ENCODE assay signal across 1 cellular context in the genomic region with DNA sequence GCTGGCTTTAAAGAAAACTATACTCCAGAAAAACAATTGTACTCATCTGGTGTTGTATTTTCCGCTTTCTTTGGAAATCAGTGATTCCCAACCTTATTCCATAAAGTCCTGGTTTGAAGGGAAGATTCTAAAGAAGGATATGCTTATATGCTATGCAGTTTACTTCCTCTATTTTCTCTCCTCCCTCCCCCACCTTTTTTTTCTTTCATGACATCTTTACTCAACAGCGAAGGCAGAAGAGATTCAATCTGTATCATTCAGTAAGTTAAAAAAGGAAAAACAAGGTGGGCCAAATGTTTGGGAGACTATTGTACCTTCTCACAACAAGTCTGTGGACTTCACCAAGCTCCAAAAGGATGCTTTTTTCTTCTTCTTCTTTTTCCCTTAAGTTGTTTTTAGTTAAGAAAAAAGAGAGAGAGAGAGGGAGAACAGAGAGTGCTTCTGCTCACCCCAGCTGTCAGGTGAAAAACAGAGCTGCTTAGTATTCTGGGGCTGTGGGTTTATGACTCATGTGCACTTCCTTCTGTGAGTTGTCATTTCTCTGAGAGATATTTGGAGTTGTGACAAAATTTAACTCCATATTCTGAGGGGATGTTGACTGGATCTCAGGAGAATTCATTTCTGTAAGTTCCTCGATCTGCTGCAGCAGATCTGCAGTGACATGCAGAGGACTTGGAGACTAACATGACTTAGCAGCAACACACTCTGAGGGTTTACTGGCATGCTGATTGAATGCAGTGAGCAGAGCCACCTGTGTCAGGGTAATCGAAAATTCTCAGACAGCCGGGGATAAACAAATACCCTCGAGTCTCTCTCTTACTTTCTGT.
TF ChIP-seq lines count a peak whose summit lies in the region.

No MANE protein-coding gene starts in this region.

TF ChIP-seq in SK-N-SH, 30 proteins besides CTCF, POLR2A, EP300 and RAD21 (continued from another document):
- no peak for TF ChIP-seq MXI1 (IDR thresholded peaks at IDR 0.05; ENCODE audit: low read depth, low read length)
- TF ChIP-seq, protein P1, sequence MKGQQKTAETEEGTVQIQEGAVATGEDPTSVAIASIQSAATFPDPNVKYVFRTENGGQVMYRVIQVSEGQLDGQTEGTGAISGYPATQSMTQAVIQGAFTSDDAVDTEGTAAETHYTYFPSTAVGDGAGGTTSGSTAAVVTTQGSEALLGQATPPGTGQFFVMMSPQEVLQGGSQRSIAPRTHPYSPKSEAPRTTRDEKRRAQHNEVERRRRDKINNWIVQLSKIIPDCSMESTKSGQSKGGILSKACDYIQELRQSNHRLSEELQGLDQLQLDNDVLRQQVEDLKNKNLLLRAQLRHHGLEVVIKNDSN (IDR thresholded peaks at IDR 0.05; ENCODE audit: borderline replicate concordance, low read depth), result no peak
- TF ChIP-seq, protein P2, sequence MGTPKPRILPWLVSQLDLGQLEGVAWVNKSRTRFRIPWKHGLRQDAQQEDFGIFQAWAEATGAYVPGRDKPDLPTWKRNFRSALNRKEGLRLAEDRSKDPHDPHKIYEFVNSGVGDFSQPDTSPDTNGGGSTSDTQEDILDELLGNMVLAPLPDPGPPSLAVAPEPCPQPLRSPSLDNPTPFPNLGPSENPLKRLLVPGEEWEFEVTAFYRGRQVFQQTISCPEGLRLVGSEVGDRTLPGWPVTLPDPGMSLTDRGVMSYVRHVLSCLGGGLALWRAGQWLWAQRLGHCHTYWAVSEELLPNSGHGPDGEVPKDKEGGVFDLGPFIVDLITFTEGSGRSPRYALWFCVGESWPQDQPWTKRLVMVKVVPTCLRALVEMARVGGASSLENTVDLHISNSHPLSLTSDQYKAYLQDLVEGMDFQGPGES (IDR thresholded peaks at IDR 0.05; ENCODE audit: low read depth, low read length), result no peak
- TF ChIP-seq ELF1 (IDR thresholded peaks at IDR 0.05), result no peak
- peak; percentile 95 for TF ChIP-seq NFIC (IDR thresholded peaks at IDR 0.05; ENCODE audit: borderline replicate concordance)
- TF ChIP-seq POLR2AphosphoS5 (IDR thresholded peaks at IDR 0.05; ENCODE audit: low read depth, low read length), result peak; percentile 90
- no peak; the same call in 1 of the 2 replicates for TF ChIP-seq TAF1 (IDR thresholded peaks at IDR 0.05; ENCODE audit: borderline replicate concordance, low read depth, low read length)
- peak; percentile 60; the same call in 1 of the 2 replicates for TF ChIP-seq MEF2A (IDR thresholded peaks at IDR 0.05; ENCODE audit: borderline replicate concordance, low read depth)
- no peak for TF ChIP-seq GATA2 (CRISPR knock-in tag; IDR thresholded peaks at IDR 0.05)
- TF ChIP-seq JUND (IDR thresholded peaks at IDR 0.05), result peak; percentile 98
- TF ChIP-seq, protein P3, sequence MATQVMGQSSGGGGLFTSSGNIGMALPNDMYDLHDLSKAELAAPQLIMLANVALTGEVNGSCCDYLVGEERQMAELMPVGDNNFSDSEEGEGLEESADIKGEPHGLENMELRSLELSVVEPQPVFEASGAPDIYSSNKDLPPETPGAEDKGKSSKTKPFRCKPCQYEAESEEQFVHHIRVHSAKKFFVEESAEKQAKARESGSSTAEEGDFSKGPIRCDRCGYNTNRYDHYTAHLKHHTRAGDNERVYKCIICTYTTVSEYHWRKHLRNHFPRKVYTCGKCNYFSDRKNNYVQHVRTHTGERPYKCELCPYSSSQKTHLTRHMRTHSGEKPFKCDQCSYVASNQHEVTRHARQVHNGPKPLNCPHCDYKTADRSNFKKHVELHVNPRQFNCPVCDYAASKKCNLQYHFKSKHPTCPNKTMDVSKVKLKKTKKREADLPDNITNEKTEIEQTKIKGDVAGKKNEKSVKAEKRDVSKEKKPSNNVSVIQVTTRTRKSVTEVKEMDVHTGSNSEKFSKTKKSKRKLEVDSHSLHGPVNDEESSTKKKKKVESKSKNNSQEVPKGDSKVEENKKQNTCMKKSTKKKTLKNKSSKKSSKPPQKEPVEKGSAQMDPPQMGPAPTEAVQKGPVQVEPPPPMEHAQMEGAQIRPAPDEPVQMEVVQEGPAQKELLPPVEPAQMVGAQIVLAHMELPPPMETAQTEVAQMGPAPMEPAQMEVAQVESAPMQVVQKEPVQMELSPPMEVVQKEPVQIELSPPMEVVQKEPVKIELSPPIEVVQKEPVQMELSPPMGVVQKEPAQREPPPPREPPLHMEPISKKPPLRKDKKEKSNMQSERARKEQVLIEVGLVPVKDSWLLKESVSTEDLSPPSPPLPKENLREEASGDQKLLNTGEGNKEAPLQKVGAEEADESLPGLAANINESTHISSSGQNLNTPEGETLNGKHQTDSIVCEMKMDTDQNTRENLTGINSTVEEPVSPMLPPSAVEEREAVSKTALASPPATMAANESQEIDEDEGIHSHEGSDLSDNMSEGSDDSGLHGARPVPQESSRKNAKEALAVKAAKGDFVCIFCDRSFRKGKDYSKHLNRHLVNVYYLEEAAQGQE (IDR thresholded peaks at IDR 0.05; ENCODE audit: low read depth, low read length), result 0 out of 2 replicates have a peak, but pooled peaks have one; percentile 3
- peak; percentile 91 for TF ChIP-seq FOSL2 (IDR thresholded peaks at IDR 0.05; ENCODE audit: borderline replicate concordance, low read depth)
- no peak for TF ChIP-seq RFX5 (IDR thresholded peaks at IDR 0.05; ENCODE audit: low read length)
- no peak for TF ChIP-seq NRF1 (IDR thresholded peaks at IDR 0.05; ENCODE audit: low read depth, low read length)
- peak; percentile 100 for TF ChIP-seq TCF12 (IDR thresholded peaks at IDR 0.05)
- no peak for TF ChIP-seq RCOR1 (IDR thresholded peaks at IDR 0.05; ENCODE audit: low read length)
- TF ChIP-seq, protein P4, sequence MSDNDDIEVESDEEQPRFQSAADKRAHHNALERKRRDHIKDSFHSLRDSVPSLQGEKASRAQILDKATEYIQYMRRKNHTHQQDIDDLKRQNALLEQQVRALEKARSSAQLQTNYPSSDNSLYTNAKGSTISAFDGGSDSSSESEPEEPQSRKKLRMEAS (IDR thresholded peaks at IDR 0.05; ENCODE audit: low read depth), result peak; percentile 60
TF ChIP-seq in SK-N-SH: peak in this region for 14.
